17 cellular contexts compared by ENCODE assay signal in genomic region chr20:20203784-20204183, GRCh38.
"Had no signal": no experiment of that assay in that cellular context is flagged by ENCODE, and none has a peak within 500 bp of the region (broad histone marks: within the 10 kb centered on the region; RNA-seq: fewer than 3 reads in every experiment).

No MANE protein-coding gene starts in this region.

- H3K4me3 ChIP-seq: esophagus squamous epithelium, mucosa of descending colon had no signal

- H3K9me3 Mint-ChIP-seq: activated naive CD8-positive, alpha-beta T cell treated with anti-CD3 and anti-CD28 coated beads, Interleukin-2, amount 50 U/mL, for 24 hours; memory B cell; stimulated activated memory B cell treated with anti-CD40 and anti-IgM and Interleukin-4, amounts not matched to agents 10 μg/mL and 1 μg/mL and 100 μg/mL, for 72 hours had no signal

- ATAC-seq: activated naive CD8-positive, alpha-beta T cell treated with anti-CD3 and anti-CD28 coated beads, Interleukin-2, amount 50 U/mL, for 24 hours; left ventricle myocardium superior; mucosa of descending colon; naive thymus-derived CD4-positive, alpha-beta T cell; stimulated activated memory B cell treated with anti-CD40 and anti-IgM and Interleukin-4, amounts not matched to agents 10 μg/mL and 1 μg/mL and 100 μg/mL, for 72 hours had no signal

- H3K36me3 Mint-ChIP-seq: memory B cell; naive thymus-derived CD4-positive, alpha-beta T cell; stimulated activated memory B cell treated with anti-CD40 and anti-IgM and Interleukin-4, amounts not matched to agents 10 μg/mL and 1 μg/mL and 100 μg/mL, for 72 hours had no signal

- DNase-seq: activated CD4-positive, CD25-positive, alpha-beta regulatory T cell treated with anti-CD3 and anti-CD28 coated beads, Interleukin-2, amount 50 U/mL, for 72 hours; activated naive CD4-positive, alpha-beta T cell treated with Interleukin-2 at 50 U/mL for 16 hours; activated naive CD8-positive, alpha-beta T cell treated with anti-CD3 and anti-CD28 coated beads, Interleukin-2, amount 50 U/mL, for 24 hours; activated T-cell treated with anti-CD3 and anti-CD28 coated beads for 4 hours; aorta; cortex of kidney; effector CD4-positive, alpha-beta T cell; esophagus squamous epithelium; kidney glomerular epithelial cell; left ventricle myocardium superior; mucosa of descending colon; naive thymus-derived CD4-positive, alpha-beta T cell; nucleus accumbens; posterior cingulate gyrus; stimulated activated CD4-positive, alpha-beta T cell treated with anti-CD3 and anti-CD28 coated beads, Interleukin-2, amount 100 ng/mL, for 48 hours had no signal

- H3K27ac ChIP-seq: esophagus squamous epithelium had no signal

- H3K4me1 Mint-ChIP-seq: activated naive CD8-positive, alpha-beta T cell treated with anti-CD3 and anti-CD28 coated beads, Interleukin-2, amount 50 U/mL, for 24 hours; memory B cell had no signal

- H3K4me3 Mint-ChIP-seq: activated naive CD8-positive, alpha-beta T cell treated with anti-CD3 and anti-CD28 coated beads, Interleukin-2, amount 50 U/mL, for 24 hours; memory B cell; naive thymus-derived CD4-positive, alpha-beta T cell; stimulated activated memory B cell treated with anti-CD40 and anti-IgM and Interleukin-4, amounts not matched to agents 10 μg/mL and 1 μg/mL and 100 μg/mL, for 72 hours had no signal

- H3K9me3 ChIP-seq: esophagus squamous epithelium, mucosa of descending colon had no signal

- H3K27ac Mint-ChIP-seq: activated naive CD8-positive, alpha-beta T cell treated with anti-CD3 and anti-CD28 coated beads, Interleukin-2, amount 50 U/mL, for 24 hours; memory B cell; naive thymus-derived CD4-positive, alpha-beta T cell; stimulated activated memory B cell treated with anti-CD40 and anti-IgM and Interleukin-4, amounts not matched to agents 10 μg/mL and 1 μg/mL and 100 μg/mL, for 72 hours had no signal

- H3K36me3 ChIP-seq: esophagus squamous epithelium had no signal

- H3K4me1 ChIP-seq: esophagus squamous epithelium had no signal
